8 cellular contexts compared by ENCODE assay signal in genomic region chr10:101782811-101783735, GRCh38. TPM values are rescaled to one million over a fixed set of nuclear protein-coding genes. Genes with fewer than 3 reads are reported as not detected.
A peak's percentile ranks its signal among the peaks of the same experiment; 100 is the strongest.
DNase-seq lines count a peak whose midpoint lies in the region; ATAC-seq and TF ChIP-seq lines count a peak whose summit lies in the region.

NPM3 (minus strand) TSS chr10:101783446; CDS start chr10:101783390, 56 bp downstream.

- H3K4me1 Mint-ChIP-seq in CD4-positive, alpha-beta memory T cell: peaks cover 38 to 76% (median 59%) of the 10 kb centered on the region in 4 donors
- H3K4me1 Mint-ChIP-seq in naive thymus-derived CD8-positive, alpha-beta T cell: peaks cover 37 to 74% (median 64%) of the 10 kb centered on the region in 4 donors
- H3K4me1 Mint-ChIP-seq in stimulated activated memory B cell treated with anti-CD40 and anti-IgM and Interleukin-4, amounts not matched to agents 10 μg/mL and 1 μg/mL and 100 μg/mL, for 72 hours: peaks cover 71% of the 10 kb centered on the region

- H3K27me3 ChIP-seq in CD4-positive, alpha-beta memory T cell (ENCODE audit: insufficient read depth, low read length): peaks cover 12% of the 10 kb centered on the region
- H3K27me3 ChIP-seq in fibroblast of lung (ENCODE audit: control insufficient read depth, insufficient read depth, low read length): no peaks in the 10 kb centered on the region

- H3K36me3 ChIP-seq in CD4-positive, alpha-beta memory T cell (ENCODE audit: insufficient read depth, low read length): peaks cover 26% of the 10 kb centered on the region
- H3K36me3 ChIP-seq in fibroblast of lung (ENCODE audit: control insufficient read depth, insufficient read depth, low read length): peaks cover 2% of the 10 kb centered on the region

- no peaks in the 10 kb centered on the region for H3K9me3 ChIP-seq in CD4-positive, alpha-beta memory T cell (ENCODE audit: control insufficient read depth in 1 of 2, low read length in 2 of 2)
- no peaks in the 10 kb centered on the region for H3K9me3 ChIP-seq in fibroblast of lung (ENCODE audit: control insufficient read depth, insufficient read depth, low read depth, low read length)

- no peaks in the 10 kb centered on the region for H4K20me1 ChIP-seq in fibroblast of lung (ENCODE audit: control insufficient read depth, extremely low read depth, insufficient read depth, low read length)

- DNase-seq in CD4-positive, alpha-beta memory T cell: peak; percentile 70 to 85 (median 73)
- DNase-seq in HuH-7.5 (ENCODE audit: low spot score) (peak; percentile 90), RPMI8226 (peak; percentile 84), activated T-helper 1 cell treated with Interleukin-2 at 50 U/mL for 16 hours (ENCODE audit: low read depth) (peak; percentile 60), fibroblast of lung (ENCODE audit: low read depth in 2 of 2) (peak; percentile 71 to 73)
- peak; percentile 70 to 87 (median 76) for DNase-seq in naive thymus-derived CD8-positive, alpha-beta T cell

- no peak for TF ChIP-seq CTCF in fibroblast of lung (conservative IDR thresholded peaks at IDR 0.05 in 1 of 2, IDR thresholded peaks at IDR 0.05 in 1 of 2; ENCODE audit: low read depth in 1 of 2, low read length in 2 of 2)

- H3K27me3 Mint-ChIP-seq in CD4-positive, alpha-beta memory T cell: peaks cover 6 to 7% of the 10 kb centered on the region in 2 donors
- peaks cover 4 to 16% (median 9%) of the 10 kb centered on the region in 5 donors for H3K27me3 Mint-ChIP-seq in naive thymus-derived CD8-positive, alpha-beta T cell
- H3K27me3 Mint-ChIP-seq in stimulated activated memory B cell treated with anti-CD40 and anti-IgM and Interleukin-4, amounts not matched to agents 10 μg/mL and 1 μg/mL and 100 μg/mL, for 72 hours: peaks cover 11% of the 10 kb centered on the region

- peaks cover 0 to 2% (median 0%) of the 10 kb centered on the region in 8 donors for H3K9me3 Mint-ChIP-seq in CD4-positive, alpha-beta memory T cell
- no peaks in the 10 kb centered on the region for H3K9me3 Mint-ChIP-seq in naive thymus-derived CD8-positive, alpha-beta T cell
- H3K9me3 Mint-ChIP-seq in stimulated activated memory B cell treated with anti-CD40 and anti-IgM and Interleukin-4, amounts not matched to agents 10 μg/mL and 1 μg/mL and 100 μg/mL, for 72 hours: no peaks in the 10 kb centered on the region

- peaks cover 9% of the 10 kb centered on the region for H3K79me2 ChIP-seq in fibroblast of lung (ENCODE audit: control insufficient read depth, insufficient read depth, low read length)

- H3K27ac ChIP-seq in CD4-positive, alpha-beta memory T cell (ENCODE audit: low read depth, low read length): peak within 1 kb of the TSS; percentile 58
- peak within 1 kb of the TSS; percentile 84 for H3K27ac ChIP-seq in fibroblast of lung (ENCODE audit: insufficient read depth, low read length)

- H3K4me1 ChIP-seq in CD4-positive, alpha-beta memory T cell (ENCODE audit: insufficient read depth, low read length): peaks cover 64% of the 10 kb centered on the region
- peaks cover 7% of the 10 kb centered on the region for H3K4me1 ChIP-seq in fibroblast of lung (ENCODE audit: control insufficient read depth, extremely low read depth, insufficient read depth, low read length)

- peak within 1 kb of the TSS; percentile 74 to 75 for H3K4me3 ChIP-seq in CD4-positive, alpha-beta memory T cell (ENCODE audit: low read length in 2 of 2)
- peak within 1 kb of the TSS; percentile 75 to 90 (median 83) for H3K4me3 ChIP-seq in fibroblast of lung (replicated peaks in 1 of 4; ENCODE audit: control extremely low read depth in 1 of 4, insufficient read depth in 1 of 4, low read depth in 3 of 4, low read length in 4 of 4)

- ATAC-seq in GM19452 (IDR thresholded peaks at IDR 0.05; ENCODE audit: unreplicated experiment): peak; percentile 60
- peak; percentile 77 to 80 for ATAC-seq in naive thymus-derived CD8-positive, alpha-beta T cell
- peak; percentile 81 for ATAC-seq in stimulated activated memory B cell treated with anti-CD40 and anti-IgM and Interleukin-4, amounts not matched to agents 10 μg/mL and 1 μg/mL and 100 μg/mL, for 72 hours

- peak within 1 kb of the TSS; percentile 87 to 99 (median 96) for H3K27ac Mint-ChIP-seq in CD4-positive, alpha-beta memory T cell
- H3K27ac Mint-ChIP-seq in naive thymus-derived CD8-positive, alpha-beta T cell: peak within 1 kb of the TSS; percentile 90 to 99 (median 97)
- peak within 1 kb of the TSS; percentile 89 for H3K27ac Mint-ChIP-seq in stimulated activated memory B cell treated with anti-CD40 and anti-IgM and Interleukin-4, amounts not matched to agents 10 μg/mL and 1 μg/mL and 100 μg/mL, for 72 hours

- H2AFZ ChIP-seq in fibroblast of lung (ENCODE audit: low read length): peak within 1 kb of the TSS; percentile 66

- intact Hi-C loops in CD4-positive, alpha-beta memory T cell (cut with micrococcal nuclease): loop anchor here (1.0 to 5.0 kb wide), 3 partner anchors 35 to 289 kb away; partner anchors contain the start of genes DPCD, OGA and POLL

- peak within 1 kb of the TSS; percentile 68 for H3K9ac ChIP-seq in fibroblast of lung (ENCODE audit: insufficient read depth, low read length)

- POLR2A ChIA-PET in CD4-positive, alpha-beta memory T cell (lab: Charles Lee; ENCODE audit: partially characterized antibody): interaction anchor here (0.6 to 4.8 kb wide), 9 partner anchors 9 to 282 kb away, joined by 3 to 64 read pairs (median 4); partner anchors contain the start of genes HPS6 and OGA
- POLR2A ChIA-PET in naive thymus-derived CD8-positive, alpha-beta T cell (lab: Charles Lee): interaction anchor here (0.6 to 5.3 kb wide), 9 partner anchors 9 to 339 kb away, joined by 3 to 29 read pairs (median 3); partner anchors contain the start of genes FBXW4 and OGA

- H3K4me3 Mint-ChIP-seq in CD4-positive, alpha-beta memory T cell: peak within 1 kb of the TSS; percentile 99 to 100 (median 100)
- peak within 1 kb of the TSS; percentile 94 to 100 (median 100) for H3K4me3 Mint-ChIP-seq in naive thymus-derived CD8-positive, alpha-beta T cell
- peak within 1 kb of the TSS; percentile 97 for H3K4me3 Mint-ChIP-seq in stimulated activated memory B cell treated with anti-CD40 and anti-IgM and Interleukin-4, amounts not matched to agents 10 μg/mL and 1 μg/mL and 100 μg/mL, for 72 hours

- H3K4me2 ChIP-seq in fibroblast of lung (ENCODE audit: extremely low read depth, insufficient read depth, low read length): peak within 1 kb of the TSS; percentile 93

- CTCF ChIA-PET in CD4-positive, alpha-beta memory T cell (lab: Charles Lee; ENCODE audit: partially characterized antibody): interaction anchor here (0.6 to 4.1 kb wide), 16 partner anchors 13 to 569 kb away, joined by 3 to 35 read pairs (median 4); partner anchors contain the start of gene OGA

- peaks cover 15 to 37% of the 10 kb centered on the region in 2 donors for H3K36me3 Mint-ChIP-seq in CD4-positive, alpha-beta memory T cell
- peaks cover 6 to 44% (median 7%) of the 10 kb centered on the region in 3 donors for H3K36me3 Mint-ChIP-seq in naive thymus-derived CD8-positive, alpha-beta T cell
- peaks cover 33% of the 10 kb centered on the region for H3K36me3 Mint-ChIP-seq in stimulated activated memory B cell treated with anti-CD40 and anti-IgM and Interleukin-4, amounts not matched to agents 10 μg/mL and 1 μg/mL and 100 μg/mL, for 72 hours

RNA-seq across cellular contexts. Expression of gene NPM3, which starts in this region (rescaled TPM):
- total RNA-seq in CD4-positive, alpha-beta memory T cell: 10 to 100 TPM; 11.1 to 12.4 TPM
- polyA plus RNA-seq in CD4-positive, alpha-beta memory T cell: 1 to 10 TPM; 5.3 to 6.8 TPM
- 80.8 and 95.3 TPM in 2 replicates for total RNA-seq in fibroblast of lung
- 29.1 and 46.7 TPM in 2 replicates for polyA plus RNA-seq in fibroblast of lung
- polyA plus RNA-seq in fibroblast of lung (2012): 43.0 and 67.3 TPM in 2 replicates
- 52.3 and 71.5 TPM in 2 replicates for polyA minus RNA-seq in fibroblast of lung (ENCODE audit: low replicate concordance)
- 10 to 100 TPM; 17.1 to 19.1 TPM for total RNA-seq in naive thymus-derived CD8-positive, alpha-beta T cell
- polyA plus RNA-seq in naive thymus-derived CD8-positive, alpha-beta T cell: 10 to 100 TPM; 14.6 to 19.3 (median 18.9) TPM

Comparison
In these comparisons a context has a peak if more than half of its experiments do, and no peak if none do; other contexts are left out.
1. Peak in every context shown above with its lines: DNase-seq, ATAC-seq, H3K4me3 ChIP-seq and H3K27ac ChIP-seq.